Comparison of ENCODE assay signal across 28 cellular contexts in the genomic region with DNA sequence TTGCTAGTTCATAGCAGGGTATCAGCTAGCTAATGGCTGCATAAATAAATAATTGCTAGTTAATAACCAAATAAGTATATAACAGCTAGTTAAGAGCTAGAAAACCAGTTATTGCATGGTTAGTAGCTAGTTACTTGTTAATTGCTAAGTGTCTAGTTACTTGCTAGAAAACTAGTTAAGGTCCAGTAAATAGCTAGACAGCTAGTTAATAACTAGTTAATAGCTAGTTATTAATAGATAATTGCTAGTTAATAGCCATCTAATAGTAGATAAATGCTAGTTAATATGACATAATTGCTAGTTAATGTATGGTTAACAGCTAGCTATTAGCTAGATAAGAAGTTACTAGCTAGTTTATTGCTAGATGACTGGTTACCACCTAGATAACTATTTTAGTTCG.
"Had no signal": no experiment of that assay in that cellular context is flagged by ENCODE, and none has a peak within 500 bp of the region (broad histone marks: within the 10 kb centered on the region; RNA-seq: fewer than 3 reads in every experiment).

No MANE protein-coding gene starts in this region.

- H3K27me3 Mint-ChIP-seq: naive B cell; stimulated activated naive CD8-positive, alpha-beta T cell treated with anti-CD3 and anti-CD28 coated beads, Interleukin-15, Interleukin-2, amounts not matched to agents 100 ng/mL and 50 ng/mL, for 24 hours had no signal

- H3K9ac ChIP-seq: neural progenitor cell had no signal

- ATAC-seq: natural killer cell; right cardiac atrium; stimulated activated effector memory CD8-positive, alpha-beta T cell treated with anti-CD3 and anti-CD28 coated beads, Interleukin-12 subunit alpha, Interleukin-12 subunit beta, amount 100 ng/mL, for 72 hours; upper lobe of right lung had no signal

- FAIRE-seq: small intestine, urothelium cell line had no signal

- H3K9me3 ChIP-seq: left ventricle myocardium inferior, prostate gland, sigmoid colon, suprapubic skin, thoracic aorta, tibial artery, upper lobe of right lung had no signal

- DNase-seq: islet precursor cell; left ventricle myocardium inferior; mesendoderm; naive B cell; natural killer cell; nephron progenitor cell; occipital lobe; retina; right cardiac atrium; sigmoid colon; small intestine; spleen; stimulated activated CD4-positive, alpha-beta T cell treated with anti-CD3 and anti-CD28 coated beads, Interleukin-4, amount 100 ng/mL, for 24 hours; stimulated activated naive CD4-positive, alpha-beta T cell; tibial artery; trophoblast cell; upper lobe of right lung had no signal

- H3K4me1 ChIP-seq: left ventricle myocardium inferior, neural progenitor cell, prostate gland, sigmoid colon, spleen, suprapubic skin, tibial artery, upper lobe of right lung had no signal

- H3K4me3 ChIP-seq: hepatocyte, left ventricle myocardium inferior, lung, neural progenitor cell, prostate gland, sigmoid colon, spleen, suprapubic skin, thoracic aorta, tibial artery, upper lobe of right lung had no signal

- H3K9me3 Mint-ChIP-seq: neural progenitor cell; stimulated activated effector memory CD8-positive, alpha-beta T cell treated with anti-CD3 and anti-CD28 coated beads, Interleukin-12 subunit alpha, Interleukin-12 subunit beta, amount 100 ng/mL, for 72 hours; stimulated activated naive CD8-positive, alpha-beta T cell treated with anti-CD3 and anti-CD28 coated beads, Interleukin-15, Interleukin-2, amounts not matched to agents 100 ng/mL and 50 ng/mL, for 24 hours had no signal

- H3K4me2 ChIP-seq: hepatocyte, neural progenitor cell had no signal

- H3K27ac Mint-ChIP-seq: mesothelial cell of epicardium; naive B cell; natural killer cell; nephron progenitor cell; neural progenitor cell; stimulated activated effector memory CD8-positive, alpha-beta T cell treated with anti-CD3 and anti-CD28 coated beads, Interleukin-12 subunit alpha, Interleukin-12 subunit beta, amount 100 ng/mL, for 72 hours; stimulated activated naive CD8-positive, alpha-beta T cell treated with anti-CD3 and anti-CD28 coated beads, Interleukin-15, Interleukin-2, amounts not matched to agents 100 ng/mL and 50 ng/mL, for 24 hours had no signal

- H3K4me1 Mint-ChIP-seq: mesothelial cell of epicardium; naive B cell; natural killer cell; nephron progenitor cell; neural progenitor cell; stimulated activated effector memory CD8-positive, alpha-beta T cell treated with anti-CD3 and anti-CD28 coated beads, Interleukin-12 subunit alpha, Interleukin-12 subunit beta, amount 100 ng/mL, for 72 hours had no signal

- H3K79me2 ChIP-seq: hepatocyte had no signal

- H3K4me3 Mint-ChIP-seq: mesothelial cell of epicardium; naive B cell; natural killer cell; nephron progenitor cell; neural progenitor cell; stimulated activated effector memory CD8-positive, alpha-beta T cell treated with anti-CD3 and anti-CD28 coated beads, Interleukin-12 subunit alpha, Interleukin-12 subunit beta, amount 100 ng/mL, for 72 hours; stimulated activated naive CD8-positive, alpha-beta T cell treated with anti-CD3 and anti-CD28 coated beads, Interleukin-15, Interleukin-2, amounts not matched to agents 100 ng/mL and 50 ng/mL, for 24 hours had no signal

- H3K36me3 Mint-ChIP-seq: mesothelial cell of epicardium; naive B cell; natural killer cell; neural progenitor cell; stimulated activated effector memory CD8-positive, alpha-beta T cell treated with anti-CD3 and anti-CD28 coated beads, Interleukin-12 subunit alpha, Interleukin-12 subunit beta, amount 100 ng/mL, for 72 hours had no signal

- H3K27me3 ChIP-seq: hepatocyte, neural progenitor cell, neutrophil, sigmoid colon, spleen, suprapubic skin, tibial artery, upper lobe of right lung had no signal

- H2AFZ ChIP-seq: hepatocyte, neural progenitor cell had no signal

- H3K36me3 ChIP-seq: left ventricle myocardium inferior, neutrophil, prostate gland, sigmoid colon, spleen, suprapubic skin, thoracic aorta, tibial artery, upper lobe of right lung had no signal

- H3K27ac ChIP-seq: hepatocyte, left ventricle myocardium inferior, neural progenitor cell, neutrophil, prostate gland, sigmoid colon, spleen, suprapubic skin, thoracic aorta, tibial artery, upper lobe of right lung had no signal
